20 cellular contexts compared by ENCODE assay signal in the genomic region with DNA sequence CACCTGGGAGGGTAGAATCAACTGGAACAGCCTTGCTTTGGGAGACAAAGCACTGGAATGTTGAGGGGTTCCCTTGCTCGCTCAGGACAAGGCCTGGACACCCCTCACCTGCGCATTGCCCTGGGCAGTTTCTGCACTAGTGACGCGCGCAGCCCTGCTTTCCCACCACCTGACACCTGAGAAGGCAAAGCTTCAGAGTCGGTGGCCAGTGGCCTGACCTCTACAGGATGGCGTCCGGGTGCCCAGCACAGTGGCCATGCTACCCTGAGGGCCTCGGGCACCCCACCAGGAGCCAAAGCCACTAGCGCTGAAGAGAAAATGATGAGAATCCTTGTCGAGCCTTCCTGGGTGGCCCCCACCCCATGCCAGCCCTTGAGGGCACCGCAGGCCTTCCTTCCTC.
"Had no signal": no experiment of that assay in that cellular context is flagged by ENCODE, and none has a peak within 500 bp of the region (broad histone marks: within the 10 kb centered on the region; RNA-seq: fewer than 3 reads in every experiment).

No MANE protein-coding gene starts in this region.

- H3K9me3 ChIP-seq: esophagus squamous epithelium, gastroesophageal sphincter, tibial artery, upper lobe of left lung, vagina had no signal

- H3K36me3 ChIP-seq: esophagus squamous epithelium, gastroesophageal sphincter, neural progenitor cell, tibial artery, upper lobe of left lung, vagina had no signal

- DNase-seq: dermis blood vessel endothelial cell; esophagus squamous epithelium; foreskin fibroblast; mesenchymal stem cell; midbrain; occipital lobe; stimulated activated CD4-positive, alpha-beta T cell treated with anti-CD3 and anti-CD28 coated beads, Interleukin-15, amount 100 ng/mL, for 24 hours; stimulated activated CD4-positive, alpha-beta T cell treated with anti-CD3 and anti-CD28 coated beads, Interleukin-1b, Interleukin-23, amount 100 ng/mL, for 48 hours; stimulated activated CD4-positive, alpha-beta T cell treated with anti-CD3 and anti-CD28 coated beads, Interleukin-4, amount 100 ng/mL, for 24 hours; tibial artery; upper lobe of left lung had no signal

- H3K27me3 ChIP-seq: neural progenitor cell, upper lobe of left lung, vagina had no signal

- H3K4me3 ChIP-seq: esophagus squamous epithelium, gastroesophageal sphincter, lung, neural progenitor cell, smooth muscle cell, tibial artery, upper lobe of left lung, vagina had no signal

- H3K4me2 ChIP-seq: neural progenitor cell, smooth muscle cell had no signal

- H3K79me2 ChIP-seq: parathyroid adenoma had no signal

- H3K4me1 ChIP-seq: gastroesophageal sphincter, parathyroid adenoma, vagina had no signal

- H3K27ac ChIP-seq: esophagus squamous epithelium, gastroesophageal sphincter, neural progenitor cell, parathyroid adenoma, tibial artery, upper lobe of left lung, vagina had no signal

- H3K9ac ChIP-seq: neural progenitor cell, parathyroid adenoma had no signal

- FAIRE-seq: colon had no signal

- ATAC-seq: gastroesophageal sphincter; natural killer cell treated with Interleukin-12 subunit alpha and Interleukin-12 subunit beta and Interleukin-15 and Interleukin-18, amount 100 ng/mL, for 72 hours; stimulated activated memory B cell treated with anti-CD40 and anti-IgM and Interleukin-4, amounts not matched to agents 10 μg/mL and 1 μg/mL and 100 μg/mL, for 72 hours had no signal

- H2AFZ ChIP-seq: neural progenitor cell, parathyroid adenoma had no signal
